Comparison of ENCODE assay signal across 8 cellular contexts in genomic region chr2:113297596-113297995, GRCh38. TPM values are rescaled to one million over a fixed set of nuclear protein-coding genes. Genes with fewer than 3 reads are reported as not detected.
DNase-seq lines count a peak whose midpoint lies in the region; ATAC-seq and TF ChIP-seq lines count a peak whose summit lies in the region.
"Not testable (repeated sequence)": the region's sequence is repeated elsewhere in the genome, so short reads cannot be mapped to it uniquely, and the experiment has no call there.

No MANE protein-coding gene starts in this region.

- CTCF ChIA-PET in AG04450 (lab: Charles Lee), result interaction anchor here (0.7 kb wide), 1 partner anchor 93 kb away, joined by 5 read pairs; no protein-coding TSS in a partner anchor

- peak overlapping the region; percentile 55 for H3K27ac Mint-ChIP-seq in activated T-cell treated with anti-CD3 and anti-CD28 coated beads, Interleukin-2, amount 50 U/mL, for 72 hours

- peaks cover 25% of the 10 kb centered on the region for H3K27me3 ChIP-seq in AG04450 (ENCODE audit: control insufficient read depth, insufficient read depth, low read length)
- not testable (repeated sequence) for H3K27me3 ChIP-seq in colonic mucosa

- H3K27me3 Mint-ChIP-seq in activated T-cell treated with anti-CD3 and anti-CD28 coated beads, Interleukin-2, amount 50 U/mL, for 72 hours (ENCODE audit: low read depth), result peaks cover 16% of the 10 kb centered on the region

- not testable (repeated sequence) for H3K9me3 Mint-ChIP-seq in activated T-cell treated with anti-CD3 and anti-CD28 coated beads, Interleukin-2, amount 50 U/mL, for 72 hours

- H3K4me3 ChIP-seq in AG04450 (ENCODE audit: low read depth, low read length); NB4 (ENCODE audit: low read depth, low read length); WI38 (ENCODE audit: low read depth, low read length); colonic mucosa: not testable (repeated sequence)

- peak; percentile 40 for TF ChIP-seq CTCF in AG04450 (IDR thresholded peaks at IDR 0.05; ENCODE audit: low read depth, low read length)
- TF ChIP-seq CTCF in GM12873 (IDR thresholded peaks at IDR 0.05; ENCODE audit: insufficient read depth, low read depth, low read length, missing control alignments), result peak; percentile 57
- TF ChIP-seq CTCF in NB4 (IDR thresholded peaks at IDR 0.05; ENCODE audit: low read depth, low read length), result peak; percentile 24
- TF ChIP-seq CTCF in WI38 (IDR thresholded peaks at IDR 0.05; ENCODE audit: low read depth, low read length), result peak; percentile 29
- not testable (repeated sequence) for TF ChIP-seq CTCF in colonic mucosa (IDR thresholded peaks at IDR 0.05)

- ATAC-seq in activated T-cell treated with anti-CD3 and anti-CD28 coated beads, Interleukin-2, amount 50 U/mL, for 72 hours (replicated peaks in 1 of 2), result peak in 1 of 2 donors; percentile 43

- not testable (repeated sequence) for H3K9me3 ChIP-seq in AG04450 (ENCODE audit: control insufficient read depth, insufficient read depth, low read length); colonic mucosa

- H3K4me1 Mint-ChIP-seq in activated T-cell treated with anti-CD3 and anti-CD28 coated beads, Interleukin-2, amount 50 U/mL, for 72 hours (ENCODE audit: low read depth), result not testable (repeated sequence)

- not testable (repeated sequence) for H3K4me3 Mint-ChIP-seq in activated T-cell treated with anti-CD3 and anti-CD28 coated beads, Interleukin-2, amount 50 U/mL, for 72 hours

- not testable (repeated sequence) for H3K9ac ChIP-seq in colonic mucosa (ENCODE audit: low read depth in 2 of 2, low read length in 2 of 2)

- not testable (repeated sequence) for H3K4me1 ChIP-seq in colonic mucosa

- not testable (repeated sequence) for H3K36me3 ChIP-seq in colonic mucosa

- intact Hi-C loops in colonic mucosa (cut with DNase I), result not testable (repeated sequence)

- TF ChIP-seq POLR2A in NB4 (IDR thresholded peaks at IDR 0.05; ENCODE audit: extremely low read depth, insufficient read length), result not testable (repeated sequence)

- POLR2A ChIA-PET in AG04450 (lab: Yijun Ruan, JAX), result not testable (repeated sequence)

- not testable (repeated sequence) for H3K36me3 Mint-ChIP-seq in activated T-cell treated with anti-CD3 and anti-CD28 coated beads, Interleukin-2, amount 50 U/mL, for 72 hours (ENCODE audit: insufficient read depth in 2 of 2)

- not testable (repeated sequence) for DNase-seq in AG04450 (ENCODE audit: low read depth, low spot score)
- DNase-seq in NB4 (ENCODE audit: low read depth), result peak; percentile 41
- DNase-seq in activated T-cell treated with anti-CD3 and anti-CD28 coated beads, Interleukin-2, amount 50 U/mL, for 72 hours, result peak; percentile 49 to 51
- peak; percentile 71 for DNase-seq in colonic mucosa
- peak; percentile 24 for DNase-seq in kidney tubule cell (ENCODE audit: low spot score)
- peak; percentile 1 to 25 for DNase-seq in stimulated activated CD4-positive, alpha-beta T cell treated with anti-CD3 and anti-CD28 coated beads, Interleukin-1b, Interleukin-23, amount 100 ng/mL, for 4 hours (ENCODE audit: low read depth in 2 of 2)

- H3K27ac ChIP-seq in AG04450 (ENCODE audit: low read depth, low read length); colonic mucosa: not testable (repeated sequence)

RNA-seq across cellular contexts. Expression of gene PAX8, which starts 18.9 kb away (rescaled TPM):
- 1.2 TPM in 2 replicates for polyA plus RNA-seq in AG04450 (2011; rRNA removed)
- 1.2 and 1.5 TPM in 2 replicates for polyA minus RNA-seq in AG04450 (2011; rRNA and poly(A)+ RNA removed)
- total RNA-seq in activated T-cell treated with anti-CD3 and anti-CD28 coated beads, Interleukin-2, amount 50 U/mL, for 72 hours, result 1 to 10 TPM; 3.0 to 4.3 TPM
- 1 to 10 TPM; 1.1 to 1.9 TPM for total RNA-seq in colonic mucosa
